Comparison of ENCODE assay signal across 8 cellular contexts in the genomic region with DNA sequence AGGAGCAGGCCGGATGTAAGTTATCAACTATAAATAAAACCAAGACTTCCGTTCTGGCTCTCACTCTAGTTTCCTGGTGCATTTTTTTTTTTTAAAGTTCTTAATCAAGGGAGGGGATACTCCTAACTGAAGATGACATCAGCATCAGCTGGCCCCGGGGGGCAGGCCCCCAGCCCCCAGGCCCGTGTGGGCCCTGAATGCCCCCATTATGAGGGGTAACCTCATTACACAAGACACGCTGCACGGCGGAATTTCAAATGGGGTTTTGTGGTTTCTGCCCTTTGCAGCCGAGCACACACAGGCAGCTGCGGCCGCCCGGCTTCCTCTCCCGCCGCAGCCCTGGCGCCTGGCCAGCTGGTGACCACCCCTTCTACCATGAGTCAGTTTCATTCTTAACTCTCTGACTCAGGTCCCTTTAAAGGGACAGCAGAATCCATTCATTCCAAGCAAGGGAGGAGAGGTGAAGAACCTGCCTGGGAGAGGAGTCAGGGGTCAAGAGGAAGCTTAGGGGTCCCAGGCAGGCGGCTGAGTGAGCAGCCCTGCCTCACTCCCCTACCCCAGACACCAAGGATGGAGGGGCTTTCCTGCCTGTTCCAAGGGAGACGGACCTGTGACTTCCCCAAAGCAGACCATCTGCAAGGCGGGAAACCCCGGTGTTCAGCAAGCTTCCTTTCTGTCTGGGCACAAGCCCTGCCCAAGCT. TPM values are rescaled to one million over a fixed set of nuclear protein-coding genes. Genes with fewer than 3 reads are reported as not detected.
A peak's percentile ranks its signal among the peaks of the same experiment; 100 is the strongest.
DNase-seq lines count a peak whose midpoint lies in the region; ATAC-seq and TF ChIP-seq lines count a peak whose summit lies in the region.

No MANE protein-coding gene starts in this region.

- H3K4me3 ChIP-seq in AG04450 (ENCODE audit: low read depth, low read length) (0 out of 2 replicates have a peak overlapping the region, but pooled peaks have one; percentile 22), Panc1 (ENCODE audit: low read depth in 2 of 2, low read length in 2 of 2) (peak overlapping the region; percentile 73 to 94)

- H3K27me3 ChIP-seq in AG04450 (ENCODE audit: control insufficient read depth, insufficient read depth, low read length) (no peaks in the 10 kb centered on the region), Panc1 (ENCODE audit: control insufficient read depth, insufficient read depth, low read length) (no peaks in the 10 kb centered on the region)

- H3K9me3 ChIP-seq in AG04450 (ENCODE audit: control insufficient read depth, insufficient read depth, low read length) (peaks cover 7% of the 10 kb centered on the region; the same call in 1 of the 2 replicates), Panc1 (ENCODE audit: control insufficient read depth, insufficient read depth, low read depth, low read length) (no peaks in the 10 kb centered on the region)

- POLR2A ChIA-PET in AG04450 (lab: Yijun Ruan, JAX) (interaction anchor here (0.6 to 2.6 kb wide), 20 partner anchors 9 to 422 kb away, joined by 3 to 9 read pairs (median 4); no protein-coding TSS in a partner anchor), Panc1 (lab: Charles Lee) (interaction anchor here (0.6 to 1.2 kb wide), 7 partner anchors 10 to 374 kb away, joined by 3 to 7 read pairs (median 4); no protein-coding TSS in a partner anchor)

- H3K27ac ChIP-seq in AG04450 (ENCODE audit: low read depth, low read length) = peak overlapping the region; percentile 96
- peak overlapping the region; percentile 100 for H3K27ac ChIP-seq in Panc1 (ENCODE audit: low read length)

- DNase-seq in AG04450 (ENCODE audit: low read depth, low spot score) (peak; percentile 96), Panc1 (ENCODE audit: low read depth, low spot score) (peak; percentile 96), fibroblast of peridontal ligament (ENCODE audit: extremely low read depth) (peak; percentile 98), nucleus accumbens (lab: John Stamatoyannopoulos, UW) (peak in 38 of 56 donors; percentile 5 to 63 (median 38)), stromal cell of bone marrow (ENCODE audit: low read depth) (peak; percentile 97)
- peak; percentile 92 for DNase-seq in activated T-cell treated with anti-CD3 and anti-CD28 coated beads, Interleukin-2, amount 50 U/mL, for 48 hours

- intact Hi-C loops in Panc1 (cut with micrococcal nuclease; ENCODE audit: unreplicated experiment) = loop anchor here (2.0 to 10.0 kb wide), 5 partner anchors 67 to 343 kb away; a partner anchor contains a TSS

- in situ Hi-C loops in Panc1 (cut with HindIII; ENCODE audit: low pct_unique_long_range_greater_than_20kb, low sequenced_read_pairs) = no loop called here

- CTCF ChIA-PET in AG04450 (lab: Charles Lee) (no interaction called here), Panc1 (lab: Charles Lee) (interaction anchor here (0.6 kb wide), 1 partner anchor 346 kb away, joined by 3 read pairs; no protein-coding TSS in a partner anchor)

- ATAC-seq in GM19025 (IDR thresholded peaks at IDR 0.05; ENCODE audit: low read depth, unreplicated experiment) = peak; percentile 46
- peak; percentile 38 for ATAC-seq in HG03196 (IDR thresholded peaks at IDR 0.05; ENCODE audit: unreplicated experiment)
- peak; percentile 48 for ATAC-seq in Panc1

- no peaks in the 10 kb centered on the region; the same call in none of the 2 replicates for H3K36me3 ChIP-seq in Panc1 (ENCODE audit: control insufficient read depth, insufficient read depth, low read length)

- BruUV-seq in Panc1 (replicated peaks; lab: Mats Ljungman, UMichigan) = no TSS peak

- H3K4me1 ChIP-seq in Panc1 (ENCODE audit: control insufficient read depth, insufficient read depth, low read length) = peaks cover 75% of the 10 kb centered on the region

- no peak for TF ChIP-seq CTCF in AG04450 (IDR thresholded peaks at IDR 0.05; ENCODE audit: low read depth, low read length)
- TF ChIP-seq CTCF in Panc1 (IDR thresholded peaks at IDR 0.05) = no peak

RNA-seq across cellular contexts. Expression of a gene that starts 3.4 kb away (rescaled TPM):
- 1.6 and 3.3 TPM in 2 replicates for polyA plus RNA-seq in AG04450 (2011; rRNA removed)
- 3.0 and 5.6 TPM in 2 replicates for polyA minus RNA-seq in AG04450 (2011; rRNA and poly(A)+ RNA removed)
- total RNA-seq in Panc1 (2021; ENCODE audit: unreplicated experiment) = 69.8 TPM
- polyA plus RNA-seq in Panc1 (2012; ENCODE audit: insufficient read length) = 49.0 TPM

Comparison
In these comparisons a context has a peak if more than half of its experiments do, and no peak if none do; other contexts are left out.
1. Peak in every context shown above with its lines: DNase-seq, ATAC-seq, H3K4me3 ChIP-seq and H3K27ac ChIP-seq.
2. DNase-seq: peak in every context shown above with its lines; median percentile 98 in fibroblast of peridontal ligament; 97 in stromal cell of bone marrow; 96 in AG04450; 96 in Panc1; 92 in activated T-cell treated with anti-CD3 and anti-CD28 coated beads, Interleukin-2, amount 50 U/mL, for 48 hours; 38 in nucleus accumbens.